Comparison of ENCODE assay signal across 13 cellular contexts in the genomic region with DNA sequence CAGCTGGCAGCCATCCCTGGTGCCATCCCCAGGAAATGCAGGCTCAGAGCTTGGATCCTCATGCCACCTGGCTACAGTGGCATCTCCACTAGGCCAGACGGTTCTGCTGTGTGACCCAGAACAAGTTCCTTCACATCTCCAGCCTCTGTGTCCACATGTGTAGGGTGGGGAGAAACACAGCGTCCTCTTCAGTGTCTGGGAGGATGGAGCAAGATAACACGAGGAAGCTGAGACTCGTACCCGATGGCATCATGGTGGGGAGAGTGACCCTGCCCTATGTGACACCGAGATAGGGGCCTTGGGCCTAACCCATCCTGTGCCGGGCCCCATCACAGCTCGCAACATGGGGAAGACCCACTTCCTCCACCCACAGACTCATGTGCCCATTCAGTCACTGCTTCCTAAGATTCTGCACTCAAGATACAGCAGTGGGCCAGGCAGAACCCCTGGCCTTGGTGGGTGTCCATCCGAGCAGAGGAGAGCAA.
DNase-seq lines count a peak whose midpoint lies in the region; ATAC-seq, FAIRE-seq and TF ChIP-seq lines count a peak whose summit lies in the region.
"Had no signal": no experiment of that assay in that cellular context is flagged by ENCODE, and none has a peak within 500 bp of the region (broad histone marks: within the 10 kb centered on the region; RNA-seq: fewer than 3 reads in every experiment).

No MANE protein-coding gene starts in this region.

- H3K4me3 ChIP-seq in right atrium auricular region: no peak overlapping the region
- no peak overlapping the region for H3K4me3 ChIP-seq in bronchial epithelial cell (ENCODE audit: low read depth, low read length)
- no peak overlapping the region for H3K4me3 ChIP-seq in sigmoid colon

- H3K4me1 ChIP-seq in right atrium auricular region: no peaks in the 10 kb centered on the region
- no peaks in the 10 kb centered on the region for H3K4me1 ChIP-seq in sigmoid colon

- TF ChIP-seq CTCF in right atrium auricular region (IDR thresholded peaks at IDR 0.05) (no peak), bronchial epithelial cell (IDR thresholded peaks at IDR 0.05; ENCODE audit: insufficient read depth, low read length, severe bottlenecking) (no peak), sigmoid colon (IDR thresholded peaks at IDR 0.05) (no peak)

- POLR2A ChIA-PET in HEK293T (lab: Yijun Ruan, JAX): no interaction called here

- TF ChIP-seq POLR2A in sigmoid colon (IDR thresholded peaks at IDR 0.05): no peak

- no peak for TF ChIP-seq EP300 in sigmoid colon (IDR thresholded peaks at IDR 0.05)

- no peak for ATAC-seq in HG03280 (IDR thresholded peaks at IDR 0.05; ENCODE audit: unreplicated experiment)

- no peak overlapping the region for H3K27ac ChIP-seq in right atrium auricular region
- H3K27ac ChIP-seq in sigmoid colon: no peak overlapping the region
- H3K27ac ChIP-seq: KMS-11 had no signal

- WGBS in sigmoid colon, 2 donors: 88 to 91% methylated on average over 9 of the region's 9 CpGs

- peak; percentile 62 for DNase-seq in cardiac septum (ENCODE audit: low spot score)
- DNase-seq in right atrium auricular region (ENCODE audit: low spot score): no peak
- no peak for DNase-seq in bronchial epithelial cell (ENCODE audit: low read depth)
- DNase-seq in sigmoid colon: peak; percentile 33
- no peak for DNase-seq in stimulated activated naive CD4-positive, alpha-beta T cell treated with Interleukin-2 at 50 U/mL for 16 hours (lab: John Stamatoyannopoulos, UW)
- DNase-seq in HEK293T (ENCODE audit: extremely low spot score): no peak
- DNase-seq: HCEC 1CT, NCI-H1436, NCI-H2029, NCI-H2171, SHP77 treated with DMSO at 0.1 percent for 48 hours had no signal

- H3K27me3 ChIP-seq in right atrium auricular region (no peaks in the 10 kb centered on the region), bronchial epithelial cell (ENCODE audit: control insufficient read depth, insufficient read depth, low read length) (no peaks in the 10 kb centered on the region), sigmoid colon (no peaks in the 10 kb centered on the region)

- H3K36me3 ChIP-seq in right atrium auricular region (peaks cover 8% of the 10 kb centered on the region), bronchial epithelial cell (ENCODE audit: control insufficient read depth, insufficient read depth, low read length) (no peaks in the 10 kb centered on the region), sigmoid colon (peaks cover 0 to 17% (median 0%) of the 10 kb centered on the region in 4 donors)

- CTCF ChIA-PET in HEK293T (lab: Yijun Ruan, JAX): interaction anchor here (0.6 to 1.2 kb wide), 4 partner anchors 11 to 352 kb away, joined by 3 to 4 read pairs (median 4); no protein-coding TSS in a partner anchor

- intact Hi-C loops in cardiac septum (cut with DNase I): no loop called here
- intact Hi-C loops in sigmoid colon (cut with DNase I): no loop called here

- H3K9me3 ChIP-seq in right atrium auricular region (no peaks in the 10 kb centered on the region), sigmoid colon (no peaks in the 10 kb centered on the region)

- peak; percentile 98 for FAIRE-seq in bronchial epithelial cell (lab: Jason Lieb, UNC)

TF ChIP-seq in HEK293T, 16 proteins besides CTCF, POLR2A, EP300 and RAD21:
- TF ChIP-seq BHLHE40 (IDR thresholded peaks at IDR 0.05; ENCODE audit: borderline replicate concordance) (no peak), SUZ12 (IDR thresholded peaks at IDR 0.05) (no peak), NFRKB (IDR thresholded peaks at IDR 0.05) (no peak), ELF4 (IDR thresholded peaks at IDR 0.05) (no peak), FOXM1 (IDR thresholded peaks at IDR 0.05; ENCODE audit: borderline replicate concordance) (no peak), FOXK2 (IDR thresholded peaks at IDR 0.05) (no peak), LEF1 (IDR thresholded peaks at IDR 0.05; ENCODE audit: borderline replicate concordance) (no peak), ARNT (IDR thresholded peaks at IDR 0.05) (no peak), L3MBTL2 (conservative IDR thresholded peaks at IDR 0.05) (no peak), TARDBP (IDR thresholded peaks at IDR 0.05) (no peak), SP1 (IDR thresholded peaks at IDR 0.05) (no peak), CTBP1 (IDR thresholded peaks at IDR 0.05; ENCODE audit: borderline replicate concordance) (no peak), ZNF384 (IDR thresholded peaks at IDR 0.05) (no peak), HDGF (IDR thresholded peaks at IDR 0.05; ENCODE audit: borderline replicate concordance) (no peak), FOXA1 (IDR thresholded peaks at IDR 0.05) (no peak)
- TF ChIP-seq, protein P1, sequence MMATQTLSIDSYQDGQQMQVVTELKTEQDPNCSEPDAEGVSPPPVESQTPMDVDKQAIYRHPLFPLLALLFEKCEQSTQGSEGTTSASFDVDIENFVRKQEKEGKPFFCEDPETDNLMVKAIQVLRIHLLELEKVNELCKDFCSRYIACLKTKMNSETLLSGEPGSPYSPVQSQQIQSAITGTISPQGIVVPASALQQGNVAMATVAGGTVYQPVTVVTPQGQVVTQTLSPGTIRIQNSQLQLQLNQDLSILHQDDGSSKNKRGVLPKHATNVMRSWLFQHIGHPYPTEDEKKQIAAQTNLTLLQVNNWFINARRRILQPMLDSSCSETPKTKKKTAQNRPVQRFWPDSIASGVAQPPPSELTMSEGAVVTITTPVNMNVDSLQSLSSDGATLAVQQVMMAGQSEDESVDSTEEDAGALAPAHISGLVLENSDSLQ (IDR thresholded peaks at IDR 0.05): no peak

Comparison
In these comparisons a context has a peak if more than half of its experiments do, and no peak if none do; other contexts are left out.
1. DNase-seq: peak in cardiac septum (single experiment) and sigmoid colon (single experiment); none in right atrium auricular region (single experiment), bronchial epithelial cell (single experiment), stimulated activated naive CD4-positive, alpha-beta T cell treated with Interleukin-2 at 50 U/mL for 16 hours (single experiment) and HEK293T (single experiment).